28 cellular contexts compared by ENCODE assay signal in the genomic region with DNA sequence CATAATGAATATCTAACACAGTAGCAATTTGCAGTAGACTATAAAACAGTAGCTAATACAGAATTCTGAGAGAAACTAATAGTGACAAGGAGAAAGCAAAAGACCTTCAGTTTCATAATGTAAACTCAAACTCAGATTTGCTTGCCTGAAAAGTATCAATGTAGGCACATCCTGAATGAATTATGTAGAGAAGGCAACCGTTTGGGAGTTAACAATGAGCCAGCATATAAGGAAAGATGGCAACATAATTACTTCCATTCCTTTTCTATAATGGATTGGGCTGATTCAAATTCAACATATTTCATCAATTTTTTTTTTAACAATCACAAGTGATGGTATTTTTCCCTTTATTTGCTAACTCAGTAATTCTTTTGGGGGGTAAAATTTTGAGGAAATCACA.
DNase-seq lines count a peak whose midpoint lies in the region; ATAC-seq and TF ChIP-seq lines count a peak whose summit lies in the region.
"Had no signal": no experiment of that assay in that cellular context is flagged by ENCODE, and none has a peak within 500 bp of the region (broad histone marks: within the 10 kb centered on the region; RNA-seq: fewer than 3 reads in every experiment).

No MANE protein-coding gene starts in this region.

- H3K27me3 ChIP-seq in mesenchymal stem cell (ENCODE audit: control insufficient read depth in 1 of 2, insufficient read depth in 1 of 2, low read length in 2 of 2) = no peaks in the 10 kb centered on the region
- H3K27me3 ChIP-seq in testis = no peaks in the 10 kb centered on the region
- H3K27me3 ChIP-seq: MG63, neutrophil had no signal

- no peaks in the 10 kb centered on the region for H3K36me3 ChIP-seq in mesenchymal stem cell (ENCODE audit: control insufficient read depth in 1 of 2, insufficient read depth in 2 of 2, low read depth in 1 of 2, low read length in 2 of 2)
- no peaks in the 10 kb centered on the region for H3K36me3 ChIP-seq in testis (ENCODE audit: low read depth, missing control alignments)
- H3K36me3 ChIP-seq: neutrophil had no signal

- no peak overlapping the region for H4K8ac ChIP-seq in mesenchymal stem cell (ENCODE audit: low read length)

- H3K27ac ChIP-seq in mesenchymal stem cell (ENCODE audit: low read length, poor library complexity, severe bottlenecking) = no peak overlapping the region
- peak overlapping the region; percentile 27 to 79 for H3K27ac ChIP-seq in testis
- H3K27ac ChIP-seq: neutrophil had no signal

- TF ChIP-seq CTCF in brain (conservative IDR thresholded peaks at IDR 0.05) = no peak
- TF ChIP-seq CTCF in testis (IDR thresholded peaks at IDR 0.05) = no peak

- no peak overlapping the region for H3K4me3 Mint-ChIP-seq in brain
- H3K4me3 Mint-ChIP-seq: activated CD4-positive, alpha-beta memory T cell treated with anti-CD3 and anti-CD28 coated beads, Interleukin-2, amount 10 ng/mL, durations not matched to agents 7 days and 5 days; CD14-positive monocyte; memory B cell; T-helper 1 cell treated with Interleukin-12 subunit alpha and Interleukin-12 subunit beta and Interleukin-4 antibody, amounts not matched to agents 30 μg/mL and 1 μg/mL, for 36 hours had no signal

- no peak overlapping the region for H2BK12ac ChIP-seq in mesenchymal stem cell (ENCODE audit: low read length in 2 of 2)

- no peak overlapping the region for H3K23ac ChIP-seq in mesenchymal stem cell (ENCODE audit: low read length in 2 of 2)

- H3K4me3 ChIP-seq in mesenchymal stem cell (ENCODE audit: insufficient read depth in 1 of 2, low read depth in 1 of 2, low read length in 2 of 2) (peak overlapping the region in 1 of 2 experiments; percentile 34), testis (no peak overlapping the region)
- H3K4me3 ChIP-seq: MG63, skin epidermis had no signal

- no peak for TF ChIP-seq POLR2A in testis (IDR thresholded peaks at IDR 0.05)

- H3K9ac ChIP-seq in mesenchymal stem cell (ENCODE audit: low read length) = peak overlapping the region; percentile 64

- H2BK15ac ChIP-seq in mesenchymal stem cell (ENCODE audit: low read depth, poor library complexity, severe bottlenecking) = no peak overlapping the region

- H4K91ac ChIP-seq in mesenchymal stem cell (ENCODE audit: low read length) = no peak overlapping the region

- H2BK5ac ChIP-seq in mesenchymal stem cell (ENCODE audit: low read depth, low read length, poor library complexity, severe bottlenecking) = no peak overlapping the region

- DNase-seq in RPMI7951 (ENCODE audit: low read depth) (peak; percentile 15), mesenchymal stem cell (no peak), testis (no peak), NCI-H82 (lab: John Stamatoyannopoulos, UW) (no peak), MV-4-11 (lab: John Stamatoyannopoulos, UW) (no peak)
- DNase-seq: activated CD4-positive, alpha-beta memory T cell treated with anti-CD3 and anti-CD28 coated beads, Interleukin-2, amount 10 ng/mL, durations not matched to agents 7 days and 5 days; activated CD4-positive, alpha-beta T cell treated with anti-CD3 and anti-CD28 coated beads for 1 hour; central memory CD4-positive, alpha-beta T cell; DMS79; GF-D8; H7; hippocampal formation; left colon; MG63; NCI-H1417; NCI-H2029 treated with DMSO at 0.1 percent for 48 hours; NCI-H2227 treated with DMSO at 0.1 percent for 48 hours; stimulated activated CD4-positive, alpha-beta T cell treated with anti-CD3 and anti-CD28 coated beads, Interleukin-1b, Interleukin-23, amount 100 ng/mL, for 48 hours had no signal

- no peaks in the 10 kb centered on the region for H3K36me3 Mint-ChIP-seq in brain
- H3K36me3 Mint-ChIP-seq: activated naive CD4-positive, alpha-beta T cell treated with anti-CD3 and anti-CD28 coated beads, Interleukin-2, amount 50 U/mL, for 72 hours; CD14-positive monocyte; memory B cell had no signal

- WGBS in mesenchymal stem cell = no CpG with 5 or more reads among the region's 1 CpG
- WGBS in testis, 2 donors = 14 to 18% methylated on average over 1 of the region's 1 CpG

- H2AK5ac ChIP-seq in mesenchymal stem cell (ENCODE audit: low read length, severe bottlenecking) = no peak overlapping the region

- H3K4me1 Mint-ChIP-seq in brain = peaks cover 16% of the 10 kb centered on the region
- H3K4me1 Mint-ChIP-seq: activated CD4-positive, alpha-beta memory T cell treated with anti-CD3 and anti-CD28 coated beads, Interleukin-2, amount 10 ng/mL, durations not matched to agents 7 days and 5 days; CD14-positive monocyte; memory B cell had no signal

- H3K4me1 ChIP-seq in mesenchymal stem cell (ENCODE audit: control insufficient read depth, insufficient read depth, low read depth, low read length) = no peaks in the 10 kb centered on the region
- peaks cover 17% of the 10 kb centered on the region for H3K4me1 ChIP-seq in testis

- H2BK120ac ChIP-seq in mesenchymal stem cell (ENCODE audit: low read depth, low read length) = no peak overlapping the region

- no peaks in the 10 kb centered on the region for H3K27me3 Mint-ChIP-seq in brain
- H3K27me3 Mint-ChIP-seq: activated CD4-positive, alpha-beta memory T cell treated with anti-CD3 and anti-CD28 coated beads, Interleukin-2, amount 10 ng/mL, durations not matched to agents 7 days and 5 days; memory B cell; progenitor cell of endocrine pancreas had no signal

- no peak overlapping the region for H2AFZ ChIP-seq in mesenchymal stem cell (ENCODE audit: low read depth, low read length)

- ATAC-seq in HG03342 (IDR thresholded peaks at IDR 0.05; ENCODE audit: unreplicated experiment) = no peak
- ATAC-seq: activated naive CD4-positive, alpha-beta T cell treated with anti-CD3 and anti-CD28 coated beads, Interleukin-2, amount 50 U/mL, for 72 hours; left colon had no signal

- H3K9me3 ChIP-seq in mesenchymal stem cell (ENCODE audit: control insufficient read depth, low read length) = no peaks in the 10 kb centered on the region
- H3K9me3 ChIP-seq in testis = no peaks in the 10 kb centered on the region
- H3K9me3 ChIP-seq: MG63, neutrophil had no signal

- intact Hi-C loops in testis (cut with DNase I; ENCODE audit: low total_unique reads) = no loop called here

- H3K79me1 ChIP-seq in mesenchymal stem cell (replicated peaks; ENCODE audit: low read length, poor library complexity, severe bottlenecking) = peaks cover 10% of the 10 kb centered on the region

- peak overlapping the region in 3 of 5 experiments; percentile 7 to 91 (median 19) for H3K27ac Mint-ChIP-seq in brain
- H3K27ac Mint-ChIP-seq: activated CD4-positive, alpha-beta memory T cell treated with anti-CD3 and anti-CD28 coated beads, Interleukin-2, amount 10 ng/mL, durations not matched to agents 7 days and 5 days; activated naive CD4-positive, alpha-beta T cell treated with anti-CD3 and anti-CD28 coated beads, Interleukin-2, amount 50 U/mL, for 72 hours; activated T-helper 2 cell treated with anti-CD3 and anti-CD28 coated beads, Interferon-gamma antibody, Interleukin-2, Interleukin-4, amounts not matched to agents 10 μg/mL and 5 μg/mL and 100 μg/mL, durations not matched to agents 14 hours and 24 hours and 36 hours; CD14-positive monocyte; memory B cell; progenitor cell of endocrine pancreas; T-helper 1 cell treated with Interleukin-12 subunit alpha and Interleukin-12 subunit beta and Interleukin-4 antibody, amounts not matched to agents 30 μg/mL and 1 μg/mL, for 36 hours had no signal

- peaks cover 0 to 3% (median 0%) of the 10 kb centered on the region in 5 experiments for H3K9me3 Mint-ChIP-seq in brain

- H3K4me2 ChIP-seq in mesenchymal stem cell (ENCODE audit: low read length, poor library complexity, severe bottlenecking) = no peak overlapping the region

- H3K18ac ChIP-seq in mesenchymal stem cell (ENCODE audit: low read depth in 1 of 2, low read length in 2 of 2) = no peak overlapping the region

- no peak overlapping the region for H3K14ac ChIP-seq in mesenchymal stem cell (ENCODE audit: low read length in 2 of 2)

- H3K4ac ChIP-seq in mesenchymal stem cell (ENCODE audit: low read depth in 1 of 2, low read length in 2 of 2) = no peak overlapping the region
